15 cellular contexts compared by ENCODE assay signal in the genomic region with DNA sequence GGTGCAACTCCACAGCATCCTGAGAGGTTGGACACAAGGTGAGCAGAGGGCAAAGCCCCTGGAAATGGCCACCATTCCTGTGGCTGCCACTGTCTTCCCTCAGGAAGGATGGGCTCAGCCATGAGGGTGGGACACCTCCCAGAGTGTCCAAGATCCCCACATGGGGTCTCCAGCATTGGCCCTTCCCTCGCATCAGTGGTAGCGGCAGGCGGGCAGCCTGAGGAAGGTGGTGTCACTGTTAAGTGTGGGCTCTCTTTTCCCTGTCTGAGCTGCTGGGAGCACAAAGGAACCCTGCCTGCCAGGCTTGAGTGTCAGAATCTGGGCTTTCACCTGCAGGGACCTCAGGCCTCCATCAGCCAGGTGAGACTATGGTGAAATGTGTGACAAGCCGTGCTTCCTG. TPM values are rescaled to one million over a fixed set of nuclear protein-coding genes. Genes with fewer than 3 reads are reported as not detected.
DNase-seq lines count a peak whose midpoint lies in the region; ATAC-seq and TF ChIP-seq lines count a peak whose summit lies in the region.
"Had no signal": no experiment of that assay in that cellular context is flagged by ENCODE, and none has a peak within 500 bp of the region (broad histone marks: within the 10 kb centered on the region; RNA-seq: fewer than 3 reads in every experiment).

No MANE protein-coding gene starts in this region.

- H3K9me3 ChIP-seq in CD8-positive, alpha-beta T cell (ENCODE audit: low read length) = no peaks in the 10 kb centered on the region
- H3K9me3 ChIP-seq: BE2C, HAP-1 had no signal

- H3K4me1 ChIP-seq in CD8-positive, alpha-beta T cell (ENCODE audit: insufficient read depth, low read length) = peaks cover 8% of the 10 kb centered on the region
- H3K4me1 ChIP-seq: BE2C, HAP-1 had no signal

- H3K4me3 Mint-ChIP-seq in activated CD8-positive, alpha-beta memory T cell treated with anti-CD3 and anti-CD28 coated beads, Interleukin-2, amount 10 ng/mL, durations not matched to agents 7 days and 5 days = no peak overlapping the region
- H3K4me3 Mint-ChIP-seq in CD8-positive, alpha-beta T cell = no peak overlapping the region
- H3K4me3 Mint-ChIP-seq: CD4-positive, CD25-positive, alpha-beta regulatory T cell had no signal

- POLR2A ChIA-PET in CD8-positive, alpha-beta T cell (lab: Charles Lee) = no interaction called here

- no peak for ATAC-seq in activated CD8-positive, alpha-beta memory T cell treated with anti-CD3 and anti-CD28 coated beads, Interleukin-2, amount 10 ng/mL, durations not matched to agents 7 days and 5 days
- no peak for ATAC-seq in CD8-positive, alpha-beta T cell
- no peak for ATAC-seq in left lobe of liver
- ATAC-seq in GM19467 (IDR thresholded peaks at IDR 0.05; ENCODE audit: unreplicated experiment) = no peak

- intact Hi-C loops in CD8-positive, alpha-beta T cell (cut with DNase I, micrococcal nuclease) = no loop called here
- intact Hi-C loops in posterior vena cava (cut with DNase I) = no loop called here

- H3K36me3 Mint-ChIP-seq in activated CD8-positive, alpha-beta memory T cell treated with anti-CD3 and anti-CD28 coated beads, Interleukin-2, amount 10 ng/mL, durations not matched to agents 7 days and 5 days = peaks cover 63% of the 10 kb centered on the region
- H3K36me3 Mint-ChIP-seq in CD8-positive, alpha-beta T cell = peaks cover 96% of the 10 kb centered on the region

- no peak for TF ChIP-seq CTCF in CD8-positive, alpha-beta T cell (IDR thresholded peaks at IDR 0.05)

- no peak overlapping the region for H3K27ac ChIP-seq in CD8-positive, alpha-beta T cell (ENCODE audit: low read depth, low read length)
- H3K27ac ChIP-seq: GM23248 had no signal

- no peak for DNase-seq in activated CD8-positive, alpha-beta memory T cell treated with anti-CD3 and anti-CD28 coated beads, Interleukin-2, amount 10 ng/mL, durations not matched to agents 7 days and 5 days
- DNase-seq in activated CD8-positive, alpha-beta memory T cell treated with anti-CD3 and anti-CD28 coated beads for 24 hours = no peak
- no peak for DNase-seq in CD8-positive, alpha-beta T cell
- peak; percentile 31 for DNase-seq in left lobe of liver (ENCODE audit: low spot score)
- no peak for DNase-seq in NCI-H1092 treated with DMSO at 0.1 percent for 48 hours (lab: John Stamatoyannopoulos, UW)
- no peak for DNase-seq in posterior vena cava (ENCODE audit: low spot score)
- DNase-seq: BE2C; C1 segment of cervical spinal cord; CD4-positive, CD25-positive, alpha-beta regulatory T cell; DMS153; GDM1; GM23248 had no signal

- H3K27me3 Mint-ChIP-seq in activated CD8-positive, alpha-beta memory T cell treated with anti-CD3 and anti-CD28 coated beads, Interleukin-2, amount 10 ng/mL, durations not matched to agents 7 days and 5 days = no peaks in the 10 kb centered on the region
- no peaks in the 10 kb centered on the region for H3K27me3 Mint-ChIP-seq in CD8-positive, alpha-beta T cell (ENCODE audit: low read depth)
- H3K27me3 Mint-ChIP-seq: CD4-positive, CD25-positive, alpha-beta regulatory T cell had no signal

- H3K9me3 Mint-ChIP-seq in activated CD8-positive, alpha-beta memory T cell treated with anti-CD3 and anti-CD28 coated beads, Interleukin-2, amount 10 ng/mL, durations not matched to agents 7 days and 5 days (ENCODE audit: low read depth) = no peaks in the 10 kb centered on the region
- H3K9me3 Mint-ChIP-seq in CD8-positive, alpha-beta T cell = no peaks in the 10 kb centered on the region
- H3K9me3 Mint-ChIP-seq: CD4-positive, CD25-positive, alpha-beta regulatory T cell had no signal

- peak overlapping the region; percentile 35 for H3K27ac Mint-ChIP-seq in activated CD8-positive, alpha-beta memory T cell treated with anti-CD3 and anti-CD28 coated beads, Interleukin-2, amount 10 ng/mL, durations not matched to agents 7 days and 5 days
- peak overlapping the region; percentile 22 for H3K27ac Mint-ChIP-seq in CD8-positive, alpha-beta T cell
- H3K27ac Mint-ChIP-seq: CD4-positive, CD25-positive, alpha-beta regulatory T cell had no signal

- H3K36me3 ChIP-seq in CD8-positive, alpha-beta T cell (ENCODE audit: insufficient read depth, low read length) = peaks cover 40% of the 10 kb centered on the region
- H3K36me3 ChIP-seq: BE2C, HAP-1 had no signal

- H3K27me3 ChIP-seq in CD8-positive, alpha-beta T cell (ENCODE audit: insufficient read depth, low read length) = no peaks in the 10 kb centered on the region

- CTCF ChIA-PET in activated CD8-positive, alpha-beta memory T cell treated with anti-CD3 and anti-CD28 coated beads, Interleukin-2, amount 10 ng/mL, durations not matched to agents 7 days and 5 days (lab: Charles Lee) = interaction anchor here (1.5 kb wide), 1 partner anchor 12 kb away, joined by 5 read pairs; no protein-coding TSS in a partner anchor
- CTCF ChIA-PET in CD8-positive, alpha-beta T cell (lab: Charles Lee) = interaction anchor here (3.1 kb wide), 1 partner anchor 13 kb away, joined by 14 read pairs; no protein-coding TSS in a partner anchor

- H3K4me3 ChIP-seq in CD8-positive, alpha-beta T cell (ENCODE audit: low read depth, low read length) = no peak overlapping the region
- H3K4me3 ChIP-seq: GM23248, HAP-1 had no signal

- peaks cover 6% of the 10 kb centered on the region for H3K4me1 Mint-ChIP-seq in activated CD8-positive, alpha-beta memory T cell treated with anti-CD3 and anti-CD28 coated beads, Interleukin-2, amount 10 ng/mL, durations not matched to agents 7 days and 5 days
- H3K4me1 Mint-ChIP-seq in CD8-positive, alpha-beta T cell (ENCODE audit: low read depth) = peaks cover 11% of the 10 kb centered on the region

RNA-seq across cellular contexts. Expression of gene SP110, which starts 47.6 kb away (rescaled TPM):
- total RNA-seq in activated CD8-positive, alpha-beta memory T cell treated with anti-CD3 and anti-CD28 coated beads, Interleukin-2, amount 10 ng/mL, durations not matched to agents 7 days and 5 days = 100 to 1,000 TPM; 111 to 148 TPM
- total RNA-seq in CD8-positive, alpha-beta T cell = 10 to 100 TPM; 50.6 to 58.1 TPM
- total RNA-seq in left lobe of liver (6.0 TPM), posterior vena cava (10 to 100 TPM; 20.5 to 21.3 TPM)

RNA-seq across cellular contexts. Expression of gene SP140, which starts 53.4 kb away (rescaled TPM):
- 100 to 1,000 TPM; 132 to 142 TPM for total RNA-seq in activated CD8-positive, alpha-beta memory T cell treated with anti-CD3 and anti-CD28 coated beads, Interleukin-2, amount 10 ng/mL, durations not matched to agents 7 days and 5 days
- total RNA-seq in CD8-positive, alpha-beta T cell = 10 to 100 TPM; 48.6 to 49.3 TPM
- 1.2 TPM for total RNA-seq in left lobe of liver
- total RNA-seq in posterior vena cava = 1 to 10 TPM; 2.3 to 4.5 TPM
- total RNA-seq: GM23248, HT-29 had no signal

Comparison
In these comparisons a context has a peak if more than half of its experiments do, and no peak if none do; other contexts are left out.
1. RNA of gene SP140, which starts 53.4 kb away (total RNA-seq): 132 to 142 TPM in activated CD8-positive, alpha-beta memory T cell treated with anti-CD3 and anti-CD28 coated beads, Interleukin-2, amount 10 ng/mL, durations not matched to agents 7 days and 5 days and 48.6 to 49.3 TPM in CD8-positive, alpha-beta T cell; 2.3 to 4.5 TPM in posterior vena cava and 1.2 TPM in left lobe of liver (single experiment); every median in the first group is over 4 times any median in the second.